In genomic region chr5:152480677-152481076, GRCh38 we compare ENCODE assay signal across 8 cellular contexts.
DNase-seq lines count a peak whose midpoint lies in the region; ATAC-seq and TF ChIP-seq lines count a peak whose summit lies in the region.
"Not testable (repeated sequence)": the region's sequence is repeated elsewhere in the genome, so short reads cannot be mapped to it uniquely, and the experiment has no call there.

No MANE protein-coding gene starts in this region.

- H3K9me3 Mint-ChIP-seq in activated T-cell treated with anti-CD3 and anti-CD28 coated beads, Interleukin-2, amount 50 U/mL, for 72 hours: not testable (repeated sequence)

- not testable (repeated sequence) for H3K4me3 Mint-ChIP-seq in activated T-cell treated with anti-CD3 and anti-CD28 coated beads, Interleukin-2, amount 50 U/mL, for 72 hours

- H3K27ac Mint-ChIP-seq in activated T-cell treated with anti-CD3 and anti-CD28 coated beads, Interleukin-2, amount 50 U/mL, for 72 hours: peak overlapping the region; percentile 0

- not testable (repeated sequence) for H3K36me3 ChIP-seq in GM06990 (ENCODE audit: control insufficient read depth, insufficient read depth, low read length)

- peak overlapping the region; percentile 23; the same call in 1 of the 2 replicates for H3K4me3 ChIP-seq in GM06990 (replicated peaks; ENCODE audit: low read depth, low read length)

- H3K4me1 Mint-ChIP-seq in activated T-cell treated with anti-CD3 and anti-CD28 coated beads, Interleukin-2, amount 50 U/mL, for 72 hours (ENCODE audit: low read depth): not testable (repeated sequence)

- TF ChIP-seq CTCF in GM06990 (IDR thresholded peaks at IDR 0.05; ENCODE audit: insufficient read depth, low read length, poor library complexity, severe bottlenecking): not testable (repeated sequence)

- ATAC-seq in GM18858 (IDR thresholded peaks at IDR 0.05; ENCODE audit: unreplicated experiment) (peak; percentile 86), GM19372 (IDR thresholded peaks at IDR 0.05; ENCODE audit: low read depth, unreplicated experiment) (peak; percentile 78), GM21619 (IDR thresholded peaks at IDR 0.05; ENCODE audit: unreplicated experiment) (peak; percentile 98), HG02852 (IDR thresholded peaks at IDR 0.05; ENCODE audit: unreplicated experiment) (peak; percentile 98), HG03103 (IDR thresholded peaks at IDR 0.05; ENCODE audit: low read depth, unreplicated experiment) (peak; percentile 84), HG03565 (IDR thresholded peaks at IDR 0.05; ENCODE audit: unreplicated experiment) (peak; percentile 99)
- peak; percentile 76 to 98 for ATAC-seq in activated T-cell treated with anti-CD3 and anti-CD28 coated beads, Interleukin-2, amount 50 U/mL, for 72 hours (replicated peaks in 1 of 2)

- not testable (repeated sequence) for H3K27me3 ChIP-seq in GM06990 (replicated peaks; ENCODE audit: control insufficient read depth, insufficient read depth, low read length)

- peak; percentile 28 for DNase-seq in GM06990 (ENCODE audit: extremely low read depth, insufficient read length)
- DNase-seq in activated T-cell treated with anti-CD3 and anti-CD28 coated beads, Interleukin-2, amount 50 U/mL, for 72 hours: peak in 1 of 2 donors; percentile 9

- not testable (repeated sequence) for H3K27me3 Mint-ChIP-seq in activated T-cell treated with anti-CD3 and anti-CD28 coated beads, Interleukin-2, amount 50 U/mL, for 72 hours (ENCODE audit: low read depth)

- H3K36me3 Mint-ChIP-seq in activated T-cell treated with anti-CD3 and anti-CD28 coated beads, Interleukin-2, amount 50 U/mL, for 72 hours (ENCODE audit: insufficient read depth in 2 of 2): not testable (repeated sequence)
